8 cellular contexts compared by ENCODE assay signal in genomic region chr11:65662802-65663633, GRCh38. TPM values are rescaled to one million over a fixed set of nuclear protein-coding genes. Genes with fewer than 3 reads are reported as not detected.
DNase-seq lines count a peak whose midpoint lies in the region; ATAC-seq and TF ChIP-seq lines count a peak whose summit lies in the region.

Gene RELA (minus strand): TSS chr11:65662916. CDS start chr11:65662832, 84 bp downstream.

- intact Hi-C loops in heart left ventricle (cut with DNase I) (loop anchor here in 4 of 10 donors (1.0 to 5.0 kb wide), 8 partner anchors 10 to 646 kb away; partner anchors contain the start of genes C11orf68 (in 1 of the 4), CFL1 (in 1 of the 4), DRAP1 (in 1 of the 4) and FAM89B (in 1 of the 4)), upper lobe of right lung (cut with DNase I) (no loop called here)

- H3K27me3 ChIP-seq in heart left ventricle (no peaks in the 10 kb centered on the region), upper lobe of right lung (no peaks in the 10 kb centered on the region)

- no peaks in the 10 kb centered on the region for H3K27me3 Mint-ChIP-seq in T-cell
- H3K27me3 Mint-ChIP-seq in progenitor cell of endocrine pancreas = no peaks in the 10 kb centered on the region

- TF ChIP-seq POLR2A in heart left ventricle (IDR thresholded peaks at IDR 0.05) = peak in 1 of 2 donors; percentile 84

- peaks cover 5 to 35% (median 25%) of the 10 kb centered on the region in 12 donors for H3K4me1 ChIP-seq in heart left ventricle
- H3K4me1 ChIP-seq in upper lobe of right lung = peaks cover 28% of the 10 kb centered on the region

- H3K9me3 ChIP-seq in heart left ventricle = no peaks in the 10 kb centered on the region
- H3K9me3 ChIP-seq in upper lobe of right lung = no peaks in the 10 kb centered on the region

- TF ChIP-seq CTCF in GM12864 (IDR thresholded peaks at IDR 0.05; ENCODE audit: low read depth, low read length, missing control alignments) (no peak), heart left ventricle (IDR thresholded peaks at IDR 0.05) (peak in 1 of 12 donors; percentile 11), progenitor cell of endocrine pancreas (IDR thresholded peaks at IDR 0.05; ENCODE audit: unreplicated experiment) (no peak), upper lobe of right lung (IDR thresholded peaks at IDR 0.05) (peak; percentile 5)

- H3K4me3 Mint-ChIP-seq in T-cell (peak within 1 kb of the TSS; percentile 86 to 87 (median 87)), progenitor cell of endocrine pancreas (ENCODE audit: low read depth) (peak within 1 kb of the TSS; percentile 83)

- H3K27ac ChIP-seq in adipose tissue (ENCODE audit: low read depth, low read length) (peak within 1 kb of the TSS; percentile 89), heart left ventricle (peak within 1 kb of the TSS; percentile 91 to 100 (median 99)), upper lobe of right lung (peak within 1 kb of the TSS; percentile 99)

- H3K4me1 Mint-ChIP-seq in T-cell = peaks cover 33 to 41% (median 35%) of the 10 kb centered on the region in 3 donors
- peaks cover 7% of the 10 kb centered on the region for H3K4me1 Mint-ChIP-seq in progenitor cell of endocrine pancreas (ENCODE audit: low read depth)

- ATAC-seq in HG02588 (IDR thresholded peaks at IDR 0.05; ENCODE audit: unreplicated experiment) = peak; percentile 75
- peak; percentile 83 to 92 (median 89) for ATAC-seq in T-cell (replicated peaks in 1 of 4)
- peak; percentile 87 to 93 (median 90) for ATAC-seq in heart left ventricle
- peak; percentile 95 for ATAC-seq in upper lobe of right lung

- peak within 1 kb of the TSS; percentile 91 for H3K4me3 ChIP-seq in GM12864 (ENCODE audit: low read depth, low read length)
- H3K4me3 ChIP-seq in heart left ventricle = peak within 1 kb of the TSS; percentile 46 to 100 (median 94)
- peak within 1 kb of the TSS; percentile 93 for H3K4me3 ChIP-seq in upper lobe of right lung

- H3K9me3 Mint-ChIP-seq in T-cell (no peaks in the 10 kb centered on the region), progenitor cell of endocrine pancreas (ENCODE audit: low read depth) (no peaks in the 10 kb centered on the region)

- WGBS in adipose tissue, 3 donors = 0% methylated on average over 81 to 91 of the region's 91 CpGs
- WGBS in heart left ventricle, 4 donors = 0 to 1% (median 0%) methylated on average over 14 to 91 of the region's 91 CpGs

- H3K27ac Mint-ChIP-seq in T-cell (peak within 1 kb of the TSS; percentile 94), progenitor cell of endocrine pancreas (peak within 1 kb of the TSS; percentile 97)

- H3K36me3 Mint-ChIP-seq in T-cell (peaks cover 24% of the 10 kb centered on the region), progenitor cell of endocrine pancreas (ENCODE audit: insufficient read depth) (peaks cover 8% of the 10 kb centered on the region)

- H3K36me3 ChIP-seq in heart left ventricle (peaks cover 0 to 38% (median 36%) of the 10 kb centered on the region in 9 donors), upper lobe of right lung (peaks cover 36% of the 10 kb centered on the region)

- POLR2A ChIA-PET in T-cell (lab: Charles Lee) = interaction anchor here (0.5 to 1.6 kb wide), 4 partner anchors 10 to 241 kb away, joined by 3 to 5 read pairs (median 4); partner anchors contain the start of gene NEAT1 (in 1 of the 2)

- peak; percentile 48 for DNase-seq in GM12864 (ENCODE audit: low read depth)
- DNase-seq in NCI-H1092 (lab: John Stamatoyannopoulos, UW) = peak; percentile 74
- peak; percentile 75 to 91 (median 85) for DNase-seq in T-cell
- peak; percentile 94 to 97 (median 96) for DNase-seq in heart left ventricle
- peak; percentile 81 for DNase-seq in progenitor cell of endocrine pancreas (ENCODE audit: low spot score, unreplicated experiment)
- DNase-seq in upper lobe of right lung = peak; percentile 96

- CTCF ChIA-PET in T-cell (lab: Charles Lee) = interaction anchor here in 1 of 2 donors (0.6 to 1.4 kb wide), 5 partner anchors 11 to 884 kb away, joined by 3 to 9 read pairs (median 3); partner anchors contain the start of gene PCNX3

RNA-seq across cellular contexts. Expression of gene RELA, which starts in this region (rescaled TPM):
- total RNA-seq in T-cell = 100 to 1,000 TPM; 155 to 302 (median 172) TPM
- 10 to 100 TPM; 30.8 to 61.2 (median 50.4) TPM for polyA plus RNA-seq in adipose tissue
- 10 to 100 TPM; 31.2 to 86.4 (median 42.3) TPM for total RNA-seq in heart left ventricle
- 10 to 100 TPM; 22.2 to 49.5 TPM for polyA plus RNA-seq in heart left ventricle
- 54.2 and 54.5 TPM in 2 replicates for total RNA-seq in progenitor cell of endocrine pancreas
- total RNA-seq in upper lobe of right lung = 68.2 TPM

Comparison
In these comparisons a context has a peak if more than half of its experiments do, and no peak if none do; other contexts are left out.
1. Peak in every context shown above with its lines: DNase-seq, ATAC-seq, H3K4me3 ChIP-seq and H3K27ac ChIP-seq.